Comparison of ENCODE assay signal across 15 cellular contexts in the genomic region with DNA sequence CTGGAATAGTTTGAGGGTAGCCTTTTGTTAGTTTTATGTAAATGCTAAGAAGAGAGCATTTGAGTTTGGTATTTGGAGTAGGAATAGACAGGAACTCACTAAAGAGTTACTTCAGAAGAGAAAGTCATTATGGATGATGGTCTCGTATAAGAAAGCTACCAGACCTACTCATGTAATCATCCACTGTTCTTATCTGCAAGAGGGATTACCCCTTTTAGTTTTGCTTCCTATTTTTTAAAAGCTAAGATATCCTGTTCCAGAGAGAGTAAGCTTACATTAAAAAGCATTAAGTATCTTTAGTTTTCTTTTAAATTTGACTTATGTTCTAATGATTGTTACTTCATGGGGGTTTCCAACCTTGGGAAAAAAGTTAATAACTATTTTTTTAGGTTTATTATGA. TPM values are rescaled to one million over a fixed set of nuclear protein-coding genes. Genes with fewer than 3 reads are reported as not detected.
DNase-seq lines count a peak whose midpoint lies in the region; ATAC-seq and TF ChIP-seq lines count a peak whose summit lies in the region.
"Had no signal": no experiment of that assay in that cellular context is flagged by ENCODE, and none has a peak within 500 bp of the region (broad histone marks: within the 10 kb centered on the region; RNA-seq: fewer than 3 reads in every experiment).

No MANE protein-coding gene starts in this region.

- no peaks in the 10 kb centered on the region for H3K9me3 ChIP-seq in suprapubic skin
- H3K9me3 ChIP-seq: colonic mucosa, gastrocnemius medialis had no signal

- no peaks in the 10 kb centered on the region for H3K9me3 Mint-ChIP-seq in activated T-cell treated with anti-CD3 and anti-CD28 coated beads, Interleukin-2, amount 50 U/mL, for 4 hours
- H3K9me3 Mint-ChIP-seq: activated naive CD4-positive, alpha-beta T cell treated with anti-CD3 and anti-CD28 coated beads, Interleukin-2, amount 10 ng/mL, durations not matched to agents 7 days and 5 days had no signal

- peaks cover 6% of the 10 kb centered on the region for H3K27me3 Mint-ChIP-seq in activated T-cell treated with anti-CD3 and anti-CD28 coated beads, Interleukin-2, amount 50 U/mL, for 4 hours (ENCODE audit: low read depth)
- H3K27me3 Mint-ChIP-seq: activated naive CD4-positive, alpha-beta T cell treated with anti-CD3 and anti-CD28 coated beads, Interleukin-2, amount 10 ng/mL, durations not matched to agents 7 days and 5 days had no signal

- H3K4me3 ChIP-seq in suprapubic skin = no peak overlapping the region
- H3K4me3 ChIP-seq: colonic mucosa, gastrocnemius medialis had no signal

- H3K4me1 Mint-ChIP-seq in activated T-cell treated with anti-CD3 and anti-CD28 coated beads, Interleukin-2, amount 50 U/mL, for 4 hours (ENCODE audit: low read depth) = peaks cover 36% of the 10 kb centered on the region

- TF ChIP-seq POLR2A in suprapubic skin (IDR thresholded peaks at IDR 0.05) = no peak

- no peak for TF ChIP-seq EP300 in suprapubic skin (IDR thresholded peaks at IDR 0.05)

- TF ChIP-seq CTCF in suprapubic skin (IDR thresholded peaks at IDR 0.05) = no peak

- WGBS in suprapubic skin = 53% methylated on average over 1 of the region's 1 CpG

- H3K4me1 ChIP-seq in suprapubic skin = no peaks in the 10 kb centered on the region
- H3K4me1 ChIP-seq: colonic mucosa, gastrocnemius medialis had no signal

- H3K27ac ChIP-seq in suprapubic skin = no peak overlapping the region
- H3K27ac ChIP-seq: colonic mucosa, gastrocnemius medialis had no signal

- no peaks in the 10 kb centered on the region for H3K36me3 ChIP-seq in suprapubic skin
- H3K36me3 ChIP-seq: colonic mucosa, gastrocnemius medialis had no signal

- H3K4me3 Mint-ChIP-seq in activated T-cell treated with anti-CD3 and anti-CD28 coated beads, Interleukin-2, amount 50 U/mL, for 4 hours = no peak overlapping the region
- H3K4me3 Mint-ChIP-seq: activated naive CD4-positive, alpha-beta T cell treated with anti-CD3 and anti-CD28 coated beads, Interleukin-2, amount 10 ng/mL, durations not matched to agents 7 days and 5 days had no signal

- ATAC-seq in GM18861 (IDR thresholded peaks at IDR 0.05; ENCODE audit: unreplicated experiment) (peak; percentile 72), GM21717 (IDR thresholded peaks at IDR 0.05; ENCODE audit: unreplicated experiment) (peak; percentile 62), HG03469 (IDR thresholded peaks at IDR 0.05; ENCODE audit: unreplicated experiment) (peak; percentile 49)
- no peak for ATAC-seq in activated T-cell treated with anti-CD3 and anti-CD28 coated beads, Interleukin-2, amount 50 U/mL, for 4 hours
- ATAC-seq: gastrocnemius medialis had no signal

- H3K36me3 Mint-ChIP-seq in activated T-cell treated with anti-CD3 and anti-CD28 coated beads, Interleukin-2, amount 50 U/mL, for 4 hours (ENCODE audit: insufficient read depth) = no peaks in the 10 kb centered on the region
- H3K36me3 Mint-ChIP-seq: activated naive CD4-positive, alpha-beta T cell treated with anti-CD3 and anti-CD28 coated beads, Interleukin-2, amount 10 ng/mL, durations not matched to agents 7 days and 5 days had no signal

- DNase-seq in germinal center (ENCODE audit: low spot score) (peak; percentile 29), NCI-H345 (lab: John Stamatoyannopoulos, UW) (no peak), suprapubic skin (ENCODE audit: low spot score in 2 of 2) (no peak)
- no peak for DNase-seq in activated T-cell treated with anti-CD3 and anti-CD28 coated beads, Interleukin-2, amount 50 U/mL, for 4 hours
- DNase-seq in stimulated activated CD4-positive, alpha-beta T cell treated with anti-CD3 and anti-CD28 coated beads, Interleukin-4, amount 100 ng/mL, for 1 hour = no peak
- DNase-seq: activated naive CD4-positive, alpha-beta T cell treated with anti-CD3 and anti-CD28 coated beads, Interleukin-2, amount 10 ng/mL, durations not matched to agents 7 days and 5 days; colonic mucosa; gastrocnemius medialis had no signal

- H3K27me3 ChIP-seq in suprapubic skin = no peaks in the 10 kb centered on the region
- H3K27me3 ChIP-seq: colonic mucosa, gastrocnemius medialis had no signal

RNA-seq across cellular contexts. Expression of gene ART3, which starts 12.5 kb away (rescaled TPM):
- total RNA-seq in activated T-cell treated with anti-CD3 and anti-CD28 coated beads, Interleukin-2, amount 50 U/mL, for 4 hours = under 1 TPM in 2 of 3 donors, not detected in 1; 0.79 to 0.95 TPM
- total RNA-seq in suprapubic skin = 1 to 10 TPM in 1 of 4 donors, under 1 TPM in 1, not detected in 2; 0.48 to 1.5 TPM
- total RNA-seq: LHCN-M2, osteocyte, subcutaneous adipose tissue had no signal

RNA-seq across cellular contexts. Expression of gene CXCL11, which starts 26.1 kb away (rescaled TPM):
- 1 to 10 TPM in 2 of 3 donors, under 1 TPM in 1; 0.37 to 3.4 (median 2.4) TPM for total RNA-seq in activated T-cell treated with anti-CD3 and anti-CD28 coated beads, Interleukin-2, amount 50 U/mL, for 4 hours
- under 1 TPM in 1 of 4 donors, not detected in 3; 0.72 TPM for total RNA-seq in suprapubic skin
- total RNA-seq: colonic mucosa, gastrocnemius medialis, osteocyte had no signal

RNA-seq across cellular contexts. Expression of gene CXCL10, which starts 38.7 kb away (rescaled TPM):
- 10 to 100 TPM; 13.0 to 52.3 (median 13.9) TPM for total RNA-seq in activated T-cell treated with anti-CD3 and anti-CD28 coated beads, Interleukin-2, amount 50 U/mL, for 4 hours
- total RNA-seq in suprapubic skin = not detected
- total RNA-seq: LHCN-M2, osteocyte, SK-MEL-5 had no signal

RNA-seq across cellular contexts. Expression of gene CXCL9, which starts 54.7 kb away (rescaled TPM):
- total RNA-seq in activated T-cell treated with anti-CD3 and anti-CD28 coated beads, Interleukin-2, amount 50 U/mL, for 4 hours = 10 to 100 TPM; 13.0 to 65.1 (median 15.1) TPM
- total RNA-seq in suprapubic skin = under 1 TPM in 3 of 4 donors, not detected in 1; 0.19 to 0.48 (median 0.34) TPM
- total RNA-seq: LHCN-M2, osteocyte had no signal

Comparison
In these comparisons a context has a peak if more than half of its experiments do, and no peak if none do; other contexts are left out.
1. ATAC-seq: peak in GM18861 (single experiment), GM21717 (single experiment) and HG03469 (single experiment); none in activated T-cell treated with anti-CD3 and anti-CD28 coated beads, Interleukin-2, amount 50 U/mL, for 4 hours (0 of 2).
2. RNA of gene CXCL10, which starts 38.7 kb away (total RNA-seq): 13.0 to 52.3 TPM in activated T-cell treated with anti-CD3 and anti-CD28 coated beads, Interleukin-2, amount 50 U/mL, for 4 hours; not detected in suprapubic skin; every median in the first group is over 10 times any median in the second.